In genomic region chr2:84314901-84315330, GRCh38 we compare ENCODE assay signal across 8 cellular contexts.
DNase-seq lines count a peak whose midpoint lies in the region; ATAC-seq and TF ChIP-seq lines count a peak whose summit lies in the region.

No MANE protein-coding gene starts in this region.

- peaks cover 11% of the 10 kb centered on the region for H3K27me3 Mint-ChIP-seq in activated CD8-positive, alpha-beta memory T cell treated with anti-CD3 and anti-CD28 coated beads, Interleukin-2, amount 10 ng/mL, durations not matched to agents 7 days and 5 days
- H3K27me3 Mint-ChIP-seq in natural killer cell (ENCODE audit: low read depth in 2 of 2) = peaks cover 0 to 6% of the 10 kb centered on the region in 2 donors

- no peak overlapping the region for H3K27ac Mint-ChIP-seq in activated CD8-positive, alpha-beta memory T cell treated with anti-CD3 and anti-CD28 coated beads, Interleukin-2, amount 10 ng/mL, durations not matched to agents 7 days and 5 days
- H3K27ac Mint-ChIP-seq in natural killer cell = no peak overlapping the region

- no peak overlapping the region for H3K4me3 Mint-ChIP-seq in activated CD8-positive, alpha-beta memory T cell treated with anti-CD3 and anti-CD28 coated beads, Interleukin-2, amount 10 ng/mL, durations not matched to agents 7 days and 5 days
- H3K4me3 Mint-ChIP-seq in natural killer cell = no peak overlapping the region

- no peaks in the 10 kb centered on the region for H3K9me3 Mint-ChIP-seq in activated CD8-positive, alpha-beta memory T cell treated with anti-CD3 and anti-CD28 coated beads, Interleukin-2, amount 10 ng/mL, durations not matched to agents 7 days and 5 days (ENCODE audit: low read depth)
- H3K9me3 Mint-ChIP-seq in natural killer cell = no peaks in the 10 kb centered on the region

- peak; percentile 66 for TF ChIP-seq CTCF in natural killer cell (IDR thresholded peaks at IDR 0.05)

- peak; percentile 99 for ATAC-seq in GM19463 (IDR thresholded peaks at IDR 0.05; ENCODE audit: unreplicated experiment)
- peak; percentile 94 for ATAC-seq in HG03521 (IDR thresholded peaks at IDR 0.05; ENCODE audit: unreplicated experiment)
- peak; percentile 83 for ATAC-seq in activated CD8-positive, alpha-beta memory T cell treated with anti-CD3 and anti-CD28 coated beads, Interleukin-2, amount 10 ng/mL, durations not matched to agents 7 days and 5 days
- ATAC-seq in natural killer cell = peak; percentile 56 to 94 (median 67)

- DNase-seq in D341Med (ENCODE audit: low spot score) = peak; percentile 79
- peak; percentile 28 for DNase-seq in NOMO-1 treated with dmso at 0.1 percent for 144 hours (lab: John Stamatoyannopoulos, UW; ENCODE audit: unreplicated experiment)
- peak; percentile 82 for DNase-seq in activated CD8-positive, alpha-beta memory T cell treated with anti-CD3 and anti-CD28 coated beads, Interleukin-2, amount 10 ng/mL, durations not matched to agents 7 days and 5 days
- peak; percentile 37 for DNase-seq in epithelial cell of prostate (ENCODE audit: low read depth, low spot score)
- peak; percentile 48 for DNase-seq in natural killer cell
- DNase-seq in stimulated activated naive CD4-positive, alpha-beta T cell (lab: John Stamatoyannopoulos, UW) = peak; percentile 39 to 72 (median 62)

- no peaks in the 10 kb centered on the region for H3K36me3 Mint-ChIP-seq in activated CD8-positive, alpha-beta memory T cell treated with anti-CD3 and anti-CD28 coated beads, Interleukin-2, amount 10 ng/mL, durations not matched to agents 7 days and 5 days
- no peaks in the 10 kb centered on the region for H3K36me3 Mint-ChIP-seq in natural killer cell

- H3K27ac ChIP-seq in epithelial cell of prostate = no peak overlapping the region

- CTCF ChIA-PET in activated CD8-positive, alpha-beta memory T cell treated with anti-CD3 and anti-CD28 coated beads, Interleukin-2, amount 10 ng/mL, durations not matched to agents 7 days and 5 days (lab: Charles Lee) = interaction anchor here (0.6 to 2.7 kb wide), 7 partner anchors 9 to 292 kb away, joined by 3 to 10 read pairs (median 4); no protein-coding TSS in a partner anchor

- H3K4me1 Mint-ChIP-seq in activated CD8-positive, alpha-beta memory T cell treated with anti-CD3 and anti-CD28 coated beads, Interleukin-2, amount 10 ng/mL, durations not matched to agents 7 days and 5 days = no peaks in the 10 kb centered on the region
- H3K4me1 Mint-ChIP-seq in natural killer cell = peaks cover 5 to 14% of the 10 kb centered on the region in 2 donors

- intact Hi-C loops in natural killer cell (cut with micrococcal nuclease) = no loop called here

Comparison
In these comparisons a context has a peak if more than half of its experiments do, and no peak if none do; other contexts are left out.
1. DNase-seq: peak in every context shown above with its lines; median percentile 82 in activated CD8-positive, alpha-beta memory T cell treated with anti-CD3 and anti-CD28 coated beads, Interleukin-2, amount 10 ng/mL, durations not matched to agents 7 days and 5 days; 79 in D341Med; 62 in stimulated activated naive CD4-positive, alpha-beta T cell; 48 in natural killer cell; 37 in epithelial cell of prostate; 28 in NOMO-1 treated with dmso at 0.1 percent for 144 hours.